1 cellular context compared by ENCODE assay signal in the genomic region with DNA sequence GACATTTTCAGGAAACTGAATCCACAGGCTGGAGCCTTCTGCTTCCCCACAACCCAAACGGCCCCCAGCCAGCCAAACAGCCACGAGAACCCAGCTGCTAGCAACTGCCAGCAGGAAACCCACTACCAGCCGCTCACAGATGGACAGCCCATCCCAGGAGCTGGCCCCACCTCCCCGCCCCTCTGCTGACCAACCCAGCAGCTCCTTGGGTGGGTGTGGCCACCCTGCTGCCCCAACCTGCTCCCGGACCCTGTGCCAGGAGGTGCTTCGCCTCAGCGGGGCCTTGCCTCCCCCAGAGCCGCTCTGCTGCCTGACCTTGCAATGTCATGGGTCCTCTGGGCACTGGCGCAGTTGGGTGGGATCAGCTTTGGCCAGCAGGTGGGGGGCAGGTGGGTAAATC.
TF ChIP-seq lines count a peak whose summit lies in the region.

No MANE protein-coding gene starts in this region.

TF ChIP-seq in WTC11, 78 proteins besides CTCF, POLR2A, EP300 and RAD21 (continued from another document):
- TF ChIP-seq ATF2 (CRISPR knock-in tag; IDR thresholded peaks at IDR 0.05; ENCODE audit: borderline replicate concordance, low read depth) (no peak), ZNF232 (CRISPR knock-in tag; IDR thresholded peaks at IDR 0.05) (no peak), TEAD1 (CRISPR knock-in tag; IDR thresholded peaks at IDR 0.05) (no peak), ZNF138 (CRISPR knock-in tag; conservative IDR thresholded peaks at IDR 0.05) (no peak), IRF2 (CRISPR knock-in tag; IDR thresholded peaks at IDR 0.05; ENCODE audit: borderline replicate concordance, low read depth) (no peak), E2F1 (CRISPR knock-in tag; IDR thresholded peaks at IDR 0.05) (no peak), TCF7 (CRISPR knock-in tag; IDR thresholded peaks at IDR 0.05; ENCODE audit: low read depth) (no peak), ATF1 (CRISPR knock-in tag; IDR thresholded peaks at IDR 0.05) (no peak), EMX1 (CRISPR knock-in tag; IDR thresholded peaks at IDR 0.05) (no peak), FOXP4 (CRISPR knock-in tag; IDR thresholded peaks at IDR 0.05) (no peak), FOXK1 (CRISPR knock-in tag; IDR thresholded peaks at IDR 0.05) (no peak)
